In genomic region chr17:79377230-79377790, GRCh38 we compare ENCODE assay signal across 19 cellular contexts.
"Had no signal": no experiment of that assay in that cellular context is flagged by ENCODE, and none has a peak within 500 bp of the region (broad histone marks: within the 10 kb centered on the region; RNA-seq: fewer than 3 reads in every experiment).

No MANE protein-coding gene starts in this region.

- H3K27ac ChIP-seq: esophagus squamous epithelium, gastroesophageal sphincter, hepatocyte, pancreas, uterus had no signal

- H3K4me1 Mint-ChIP-seq: naive thymus-derived CD4-positive, alpha-beta T cell had no signal

- H3K4me3 Mint-ChIP-seq: dendritic cell treated with granulocyte-macrophage colony-stimulating factor and Interleukin-4, amounts not matched to agents 40 ng/mL and 50 ng/mL, for 4 days; naive thymus-derived CD4-positive, alpha-beta T cell; nephron progenitor cell; type B pancreatic cell had no signal

- H3K4me3 ChIP-seq: esophagus squamous epithelium, gastroesophageal sphincter, hepatocyte, pancreas, smooth muscle cell, uterus had no signal

- ATAC-seq: gastroesophageal sphincter; left lobe of liver; naive thymus-derived CD4-positive, alpha-beta T cell; pancreas; right cardiac atrium had no signal

- DNase-seq: esophagus squamous epithelium; foreskin fibroblast; kidney glomerular epithelial cell; mammary epithelial cell; naive thymus-derived CD4-positive, alpha-beta T cell; nephron progenitor cell; occipital lobe; pancreas; right cardiac atrium; stimulated activated CD4-positive, alpha-beta T cell treated with anti-CD3 and anti-CD28 coated beads, Interleukin-2, amount 100 ng/mL, for 48 hours; stimulated activated naive CD4-positive, alpha-beta T cell treated with Interleukin-2 at 50 U/mL for 16 hours; uterus had no signal

- H3K9me3 Mint-ChIP-seq: dendritic cell treated with granulocyte-macrophage colony-stimulating factor and Interleukin-4, amounts not matched to agents 40 ng/mL and 50 ng/mL, for 4 days; nephron progenitor cell; type B pancreatic cell had no signal

- H3K4me1 ChIP-seq: gastroesophageal sphincter, pancreas, uterus had no signal

- H3K79me2 ChIP-seq: hepatocyte had no signal

- H3K4me2 ChIP-seq: hepatocyte, smooth muscle cell had no signal

- H3K36me3 Mint-ChIP-seq: naive thymus-derived CD4-positive, alpha-beta T cell; type B pancreatic cell had no signal

- H3K9me3 ChIP-seq: esophagus squamous epithelium, gastroesophageal sphincter, pancreas, uterus had no signal

- H3K27ac Mint-ChIP-seq: dendritic cell treated with granulocyte-macrophage colony-stimulating factor and Interleukin-4, amounts not matched to agents 40 ng/mL and 50 ng/mL, for 4 days; naive thymus-derived CD4-positive, alpha-beta T cell; nephron progenitor cell; progenitor cell of endocrine pancreas; type B pancreatic cell had no signal

- H2AFZ ChIP-seq: hepatocyte had no signal

- H3K36me3 ChIP-seq: esophagus squamous epithelium, gastroesophageal sphincter, pancreas, uterus had no signal

- FAIRE-seq: pancreas had no signal

- H3K27me3 ChIP-seq: pancreas, uterus had no signal
